ENCODE assay signal across 1 cellular context in the genomic region with DNA sequence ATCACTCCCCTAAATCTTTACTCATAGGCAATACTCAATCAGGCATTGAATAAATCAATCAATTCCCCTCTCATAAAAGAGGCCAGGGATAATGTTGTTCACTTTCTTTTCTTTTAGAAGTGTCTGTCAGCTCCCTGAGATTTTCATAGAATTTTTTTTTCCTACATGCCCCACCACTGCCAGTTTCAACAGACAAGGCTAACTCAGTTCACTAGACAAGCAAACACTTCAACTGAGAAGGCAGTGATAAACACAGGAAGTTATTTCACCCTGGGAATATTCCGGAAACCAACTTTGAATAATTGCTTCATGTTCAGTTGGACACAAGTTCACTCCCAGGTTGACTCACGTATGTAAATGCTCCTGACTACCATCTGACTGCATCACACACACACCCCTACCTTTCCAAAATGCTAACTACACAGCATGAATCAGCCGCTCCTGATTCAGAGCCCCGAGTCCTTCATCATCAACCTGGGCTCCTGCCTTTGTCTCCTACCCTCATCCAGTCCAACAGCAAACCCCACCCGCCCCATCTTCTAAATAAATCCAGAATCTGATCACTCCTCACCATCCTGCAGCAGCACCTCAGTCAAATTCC.
TF ChIP-seq lines count a peak whose summit lies in the region.

No MANE protein-coding gene starts in this region.

TF ChIP-seq in HepG2, 621 proteins besides CTCF, POLR2A, EP300 and RAD21 (continued from another document and continues in another):
- TF ChIP-seq SAP130 (CRISPR knock-in tag; IDR thresholded peaks at IDR 0.05; ENCODE audit: low read depth): peak; percentile 92
- TF ChIP-seq MTA1 (CRISPR knock-in tag; IDR thresholded peaks at IDR 0.05; ENCODE audit: borderline replicate concordance): no peak
- TF ChIP-seq SAFB2 (CRISPR knock-in tag; IDR thresholded peaks at IDR 0.05; ENCODE audit: borderline replicate concordance, low read depth): peak; percentile 62; the same call in 1 of the 2 replicates
- peak; percentile 38; the same call in 1 of the 2 replicates for TF ChIP-seq MXD4 (CRISPR knock-in tag; IDR thresholded peaks at IDR 0.05)
- TF ChIP-seq, protein P1, sequence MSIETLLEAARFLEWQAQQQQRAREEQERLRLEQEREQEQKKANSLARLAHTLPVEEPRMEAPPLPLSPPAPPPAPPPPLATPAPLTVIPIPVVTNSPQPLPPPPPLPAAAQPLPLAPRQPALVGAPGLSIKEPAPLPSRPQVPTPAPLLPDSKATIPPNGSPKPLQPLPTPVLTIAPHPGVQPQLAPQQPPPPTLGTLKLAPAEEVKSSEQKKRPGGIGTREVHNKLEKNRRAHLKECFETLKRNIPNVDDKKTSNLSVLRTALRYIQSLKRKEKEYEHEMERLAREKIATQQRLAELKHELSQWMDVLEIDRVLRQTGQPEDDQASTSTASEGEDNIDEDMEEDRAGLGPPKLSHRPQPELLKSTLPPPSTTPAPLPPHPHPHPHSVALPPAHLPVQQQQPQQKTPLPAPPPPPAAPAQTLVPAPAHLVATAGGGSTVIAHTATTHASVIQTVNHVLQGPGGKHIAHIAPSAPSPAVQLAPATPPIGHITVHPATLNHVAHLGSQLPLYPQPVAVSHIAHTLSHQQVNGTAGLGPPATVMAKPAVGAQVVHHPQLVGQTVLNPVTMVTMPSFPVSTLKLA (IDR thresholded peaks at IDR 0.05): no peak
- peak; percentile 86 for TF ChIP-seq ZNF652 (CRISPR knock-in tag; IDR thresholded peaks at IDR 0.05; ENCODE audit: borderline replicate concordance, low read depth)
- TF ChIP-seq ZZZ3 (CRISPR knock-in tag; IDR thresholded peaks at IDR 0.05; ENCODE audit: borderline replicate concordance): 0 out of 2 replicates have a peak, but pooled peaks have one; percentile 66
- TF ChIP-seq ZFY (CRISPR knock-in tag; IDR thresholded peaks at IDR 0.05): 0 out of 2 replicates have a peak, but pooled peaks have one; percentile 9
- no peak for TF ChIP-seq ZNF572 (CRISPR knock-in tag; IDR thresholded peaks at IDR 0.05)
- TF ChIP-seq, protein P2, sequence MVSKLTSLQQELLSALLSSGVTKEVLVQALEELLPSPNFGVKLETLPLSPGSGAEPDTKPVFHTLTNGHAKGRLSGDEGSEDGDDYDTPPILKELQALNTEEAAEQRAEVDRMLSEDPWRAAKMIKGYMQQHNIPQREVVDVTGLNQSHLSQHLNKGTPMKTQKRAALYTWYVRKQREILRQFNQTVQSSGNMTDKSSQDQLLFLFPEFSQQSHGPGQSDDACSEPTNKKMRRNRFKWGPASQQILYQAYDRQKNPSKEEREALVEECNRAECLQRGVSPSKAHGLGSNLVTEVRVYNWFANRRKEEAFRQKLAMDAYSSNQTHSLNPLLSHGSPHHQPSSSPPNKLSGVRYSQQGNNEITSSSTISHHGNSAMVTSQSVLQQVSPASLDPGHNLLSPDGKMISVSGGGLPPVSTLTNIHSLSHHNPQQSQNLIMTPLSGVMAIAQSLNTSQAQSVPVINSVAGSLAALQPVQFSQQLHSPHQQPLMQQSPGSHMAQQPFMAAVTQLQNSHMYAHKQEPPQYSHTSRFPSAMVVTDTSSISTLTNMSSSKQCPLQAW (CRISPR knock-in tag; IDR thresholded peaks at IDR 0.05): peak; percentile 75; the same call in 1 of the 2 replicates
- TF ChIP-seq MAF1 (CRISPR knock-in tag; IDR thresholded peaks at IDR 0.05; ENCODE audit: borderline replicate concordance): no peak
- 0 out of 2 replicates have a peak, but pooled peaks have one; percentile 49 for TF ChIP-seq ZNF678 (CRISPR knock-in tag; IDR thresholded peaks at IDR 0.05)
- TF ChIP-seq TGIF2 (CRISPR knock-in tag; IDR thresholded peaks at IDR 0.05): no peak
- TF ChIP-seq ZNF510 (CRISPR knock-in tag; IDR thresholded peaks at IDR 0.05; ENCODE audit: low read depth): peak; percentile 83; the same call in 1 of the 2 replicates
- peak; percentile 72 for TF ChIP-seq JUN (CRISPR knock-in tag; IDR thresholded peaks at IDR 0.05)
- TF ChIP-seq, protein P3, sequence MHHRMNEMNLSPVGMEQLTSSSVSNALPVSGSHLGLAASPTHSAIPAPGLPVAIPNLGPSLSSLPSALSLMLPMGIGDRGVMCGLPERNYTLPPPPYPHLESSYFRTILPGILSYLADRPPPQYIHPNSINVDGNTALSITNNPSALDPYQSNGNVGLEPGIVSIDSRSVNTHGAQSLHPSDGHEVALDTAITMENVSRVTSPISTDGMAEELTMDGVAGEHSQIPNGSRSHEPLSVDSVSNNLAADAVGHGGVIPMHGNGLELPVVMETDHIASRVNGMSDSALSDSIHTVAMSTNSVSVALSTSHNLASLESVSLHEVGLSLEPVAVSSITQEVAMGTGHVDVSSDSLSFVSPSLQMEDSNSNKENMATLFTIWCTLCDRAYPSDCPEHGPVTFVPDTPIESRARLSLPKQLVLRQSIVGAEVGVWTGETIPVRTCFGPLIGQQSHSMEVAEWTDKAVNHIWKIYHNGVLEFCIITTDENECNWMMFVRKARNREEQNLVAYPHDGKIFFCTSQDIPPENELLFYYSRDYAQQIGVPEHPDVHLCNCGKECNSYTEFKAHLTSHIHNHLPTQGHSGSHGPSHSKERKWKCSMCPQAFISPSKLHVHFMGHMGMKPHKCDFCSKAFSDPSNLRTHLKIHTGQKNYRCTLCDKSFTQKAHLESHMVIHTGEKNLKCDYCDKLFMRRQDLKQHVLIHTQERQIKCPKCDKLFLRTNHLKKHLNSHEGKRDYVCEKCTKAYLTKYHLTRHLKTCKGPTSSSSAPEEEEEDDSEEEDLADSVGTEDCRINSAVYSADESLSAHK (CRISPR knock-in tag; IDR thresholded peaks at IDR 0.05; ENCODE audit: borderline replicate concordance): no peak
- TF ChIP-seq CREB1 (IDR thresholded peaks at IDR 0.05): peak; percentile 62
- TF ChIP-seq CREB1 (CRISPR knock-in tag; IDR thresholded peaks at IDR 0.05): no peak
- TF ChIP-seq SOX13 (IDR thresholded peaks at IDR 0.05): peak; percentile 44; the same call in 1 of the 2 replicates
- peak in 1 of 2 experiments; percentile 74; a peak in 2 of 4 replicates for TF ChIP-seq SOX13 (CRISPR knock-in tag; conservative IDR thresholded peaks at IDR 0.05 in 1 of 2, IDR thresholded peaks at IDR 0.05 in 1 of 2)
- TF ChIP-seq ZNF44 (CRISPR knock-in tag; IDR thresholded peaks at IDR 0.05): 0 out of 2 replicates have a peak, but pooled peaks have one; percentile 51
- peak; percentile 96 for TF ChIP-seq RARA (CRISPR knock-in tag; IDR thresholded peaks at IDR 0.05)
- peak; percentile 23; the same call in 1 of the 2 replicates for TF ChIP-seq ZNF24 (IDR thresholded peaks at IDR 0.05)
- TF ChIP-seq NCOA1 (CRISPR knock-in tag; IDR thresholded peaks at IDR 0.05): no peak
- peak; percentile 95 for TF ChIP-seq MIXL1 (CRISPR knock-in tag; IDR thresholded peaks at IDR 0.05)
- TF ChIP-seq, protein P4, sequence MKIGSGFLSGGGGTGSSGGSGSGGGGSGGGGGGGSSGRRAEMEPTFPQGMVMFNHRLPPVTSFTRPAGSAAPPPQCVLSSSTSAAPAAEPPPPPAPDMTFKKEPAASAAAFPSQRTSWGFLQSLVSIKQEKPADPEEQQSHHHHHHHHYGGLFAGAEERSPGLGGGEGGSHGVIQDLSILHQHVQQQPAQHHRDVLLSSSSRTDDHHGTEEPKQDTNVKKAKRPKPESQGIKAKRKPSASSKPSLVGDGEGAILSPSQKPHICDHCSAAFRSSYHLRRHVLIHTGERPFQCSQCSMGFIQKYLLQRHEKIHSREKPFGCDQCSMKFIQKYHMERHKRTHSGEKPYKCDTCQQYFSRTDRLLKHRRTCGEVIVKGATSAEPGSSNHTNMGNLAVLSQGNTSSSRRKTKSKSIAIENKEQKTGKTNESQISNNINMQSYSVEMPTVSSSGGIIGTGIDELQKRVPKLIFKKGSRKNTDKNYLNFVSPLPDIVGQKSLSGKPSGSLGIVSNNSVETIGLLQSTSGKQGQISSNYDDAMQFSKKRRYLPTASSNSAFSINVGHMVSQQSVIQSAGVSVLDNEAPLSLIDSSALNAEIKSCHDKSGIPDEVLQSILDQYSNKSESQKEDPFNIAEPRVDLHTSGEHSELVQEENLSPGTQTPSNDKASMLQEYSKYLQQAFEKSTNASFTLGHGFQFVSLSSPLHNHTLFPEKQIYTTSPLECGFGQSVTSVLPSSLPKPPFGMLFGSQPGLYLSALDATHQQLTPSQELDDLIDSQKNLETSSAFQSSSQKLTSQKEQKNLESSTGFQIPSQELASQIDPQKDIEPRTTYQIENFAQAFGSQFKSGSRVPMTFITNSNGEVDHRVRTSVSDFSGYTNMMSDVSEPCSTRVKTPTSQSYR (CRISPR knock-in tag; IDR thresholded peaks at IDR 0.05; ENCODE audit: borderline replicate concordance): no peak
- TF ChIP-seq, protein P5, sequence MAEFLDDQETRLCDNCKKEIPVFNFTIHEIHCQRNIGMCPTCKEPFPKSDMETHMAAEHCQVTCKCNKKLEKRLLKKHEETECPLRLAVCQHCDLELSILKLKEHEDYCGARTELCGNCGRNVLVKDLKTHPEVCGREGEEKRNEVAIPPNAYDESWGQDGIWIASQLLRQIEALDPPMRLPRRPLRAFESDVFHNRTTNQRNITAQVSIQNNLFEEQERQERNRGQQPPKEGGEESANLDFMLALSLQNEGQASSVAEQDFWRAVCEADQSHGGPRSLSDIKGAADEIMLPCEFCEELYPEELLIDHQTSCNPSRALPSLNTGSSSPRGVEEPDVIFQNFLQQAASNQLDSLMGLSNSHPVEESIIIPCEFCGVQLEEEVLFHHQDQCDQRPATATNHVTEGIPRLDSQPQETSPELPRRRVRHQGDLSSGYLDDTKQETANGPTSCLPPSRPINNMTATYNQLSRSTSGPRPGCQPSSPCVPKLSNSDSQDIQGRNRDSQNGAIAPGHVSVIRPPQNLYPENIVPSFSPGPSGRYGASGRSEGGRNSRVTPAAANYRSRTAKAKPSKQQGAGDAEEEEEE (CRISPR knock-in tag; IDR thresholded peaks at IDR 0.05; ENCODE audit: borderline replicate concordance): 0 out of 2 replicates have a peak, but pooled peaks have one; percentile 77
- TF ChIP-seq, protein P6, sequence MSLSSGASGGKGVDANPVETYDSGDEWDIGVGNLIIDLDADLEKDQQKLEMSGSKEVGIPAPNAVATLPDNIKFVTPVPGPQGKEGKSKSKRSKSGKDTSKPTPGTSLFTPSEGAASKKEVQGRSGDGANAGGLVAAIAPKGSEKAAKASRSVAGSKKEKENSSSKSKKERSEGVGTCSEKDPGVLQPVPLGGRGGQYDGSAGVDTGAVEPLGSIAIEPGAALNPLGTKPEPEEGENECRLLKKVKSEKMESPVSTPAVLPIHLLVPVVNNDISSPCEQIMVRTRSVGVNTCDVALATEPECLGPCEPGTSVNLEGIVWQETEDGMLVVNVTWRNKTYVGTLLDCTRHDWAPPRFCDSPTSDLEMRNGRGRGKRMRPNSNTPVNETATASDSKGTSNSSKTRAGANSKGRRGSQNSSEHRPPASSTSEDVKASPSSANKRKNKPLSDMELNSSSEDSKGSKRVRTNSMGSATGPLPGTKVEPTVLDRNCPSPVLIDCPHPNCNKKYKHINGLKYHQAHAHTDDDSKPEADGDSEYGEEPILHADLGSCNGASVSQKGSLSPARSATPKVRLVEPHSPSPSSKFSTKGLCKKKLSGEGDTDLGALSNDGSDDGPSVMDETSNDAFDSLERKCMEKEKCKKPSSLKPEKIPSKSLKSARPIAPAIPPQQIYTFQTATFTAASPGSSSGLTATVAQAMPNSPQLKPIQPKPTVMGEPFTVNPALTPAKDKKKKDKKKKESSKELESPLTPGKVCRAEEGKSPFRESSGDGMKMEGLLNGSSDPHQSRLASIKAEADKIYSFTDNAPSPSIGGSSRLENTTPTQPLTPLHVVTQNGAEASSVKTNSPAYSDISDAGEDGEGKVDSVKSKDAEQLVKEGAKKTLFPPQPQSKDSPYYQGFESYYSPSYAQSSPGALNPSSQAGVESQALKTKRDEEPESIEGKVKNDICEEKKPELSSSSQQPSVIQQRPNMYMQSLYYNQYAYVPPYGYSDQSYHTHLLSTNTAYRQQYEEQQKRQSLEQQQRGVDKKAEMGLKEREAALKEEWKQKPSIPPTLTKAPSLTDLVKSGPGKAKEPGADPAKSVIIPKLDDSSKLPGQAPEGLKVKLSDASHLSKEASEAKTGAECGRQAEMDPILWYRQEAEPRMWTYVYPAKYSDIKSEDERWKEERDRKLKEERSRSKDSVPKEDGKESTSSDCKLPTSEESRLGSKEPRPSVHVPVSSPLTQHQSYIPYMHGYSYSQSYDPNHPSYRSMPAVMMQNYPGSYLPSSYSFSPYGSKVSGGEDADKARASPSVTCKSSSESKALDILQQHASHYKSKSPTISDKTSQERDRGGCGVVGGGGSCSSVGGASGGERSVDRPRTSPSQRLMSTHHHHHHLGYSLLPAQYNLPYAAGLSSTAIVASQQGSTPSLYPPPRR (CRISPR knock-in tag; IDR thresholded peaks at IDR 0.05; ENCODE audit: borderline replicate concordance): peak; percentile 87
- TF ChIP-seq KLF15 (CRISPR knock-in tag; IDR thresholded peaks at IDR 0.05; ENCODE audit: borderline replicate concordance): no peak
- TF ChIP-seq FOXC1 (CRISPR knock-in tag; IDR thresholded peaks at IDR 0.05; ENCODE audit: borderline replicate concordance): no peak
- TF ChIP-seq, protein P7, sequence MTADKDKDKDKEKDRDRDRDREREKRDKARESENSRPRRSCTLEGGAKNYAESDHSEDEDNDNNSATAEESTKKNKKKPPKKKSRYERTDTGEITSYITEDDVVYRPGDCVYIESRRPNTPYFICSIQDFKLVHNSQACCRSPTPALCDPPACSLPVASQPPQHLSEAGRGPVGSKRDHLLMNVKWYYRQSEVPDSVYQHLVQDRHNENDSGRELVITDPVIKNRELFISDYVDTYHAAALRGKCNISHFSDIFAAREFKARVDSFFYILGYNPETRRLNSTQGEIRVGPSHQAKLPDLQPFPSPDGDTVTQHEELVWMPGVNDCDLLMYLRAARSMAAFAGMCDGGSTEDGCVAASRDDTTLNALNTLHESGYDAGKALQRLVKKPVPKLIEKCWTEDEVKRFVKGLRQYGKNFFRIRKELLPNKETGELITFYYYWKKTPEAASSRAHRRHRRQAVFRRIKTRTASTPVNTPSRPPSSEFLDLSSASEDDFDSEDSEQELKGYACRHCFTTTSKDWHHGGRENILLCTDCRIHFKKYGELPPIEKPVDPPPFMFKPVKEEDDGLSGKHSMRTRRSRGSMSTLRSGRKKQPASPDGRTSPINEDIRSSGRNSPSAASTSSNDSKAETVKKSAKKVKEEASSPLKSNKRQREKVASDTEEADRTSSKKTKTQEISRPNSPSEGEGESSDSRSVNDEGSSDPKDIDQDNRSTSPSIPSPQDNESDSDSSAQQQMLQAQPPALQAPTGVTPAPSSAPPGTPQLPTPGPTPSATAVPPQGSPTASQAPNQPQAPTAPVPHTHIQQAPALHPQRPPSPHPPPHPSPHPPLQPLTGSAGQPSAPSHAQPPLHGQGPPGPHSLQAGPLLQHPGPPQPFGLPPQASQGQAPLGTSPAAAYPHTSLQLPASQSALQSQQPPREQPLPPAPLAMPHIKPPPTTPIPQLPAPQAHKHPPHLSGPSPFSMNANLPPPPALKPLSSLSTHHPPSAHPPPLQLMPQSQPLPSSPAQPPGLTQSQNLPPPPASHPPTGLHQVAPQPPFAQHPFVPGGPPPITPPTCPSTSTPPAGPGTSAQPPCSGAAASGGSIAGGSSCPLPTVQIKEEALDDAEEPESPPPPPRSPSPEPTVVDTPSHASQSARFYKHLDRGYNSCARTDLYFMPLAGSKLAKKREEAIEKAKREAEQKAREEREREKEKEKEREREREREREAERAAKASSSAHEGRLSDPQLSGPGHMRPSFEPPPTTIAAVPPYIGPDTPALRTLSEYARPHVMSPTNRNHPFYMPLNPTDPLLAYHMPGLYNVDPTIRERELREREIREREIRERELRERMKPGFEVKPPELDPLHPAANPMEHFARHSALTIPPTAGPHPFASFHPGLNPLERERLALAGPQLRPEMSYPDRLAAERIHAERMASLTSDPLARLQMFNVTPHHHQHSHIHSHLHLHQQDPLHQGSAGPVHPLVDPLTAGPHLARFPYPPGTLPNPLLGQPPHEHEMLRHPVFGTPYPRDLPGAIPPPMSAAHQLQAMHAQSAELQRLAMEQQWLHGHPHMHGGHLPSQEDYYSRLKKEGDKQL (CRISPR knock-in tag; IDR thresholded peaks at IDR 0.05; ENCODE audit: low read depth): peak; percentile 34; the same call in 1 of the 2 replicates
- TF ChIP-seq FOXA3 (CRISPR knock-in tag; IDR thresholded peaks at IDR 0.05): peak; percentile 86
- TF ChIP-seq MEF2D (CRISPR knock-in tag; IDR thresholded peaks at IDR 0.05): peak; percentile 51; the same call in 1 of the 2 replicates
